12 cellular contexts compared by ENCODE assay signal in the genomic region with DNA sequence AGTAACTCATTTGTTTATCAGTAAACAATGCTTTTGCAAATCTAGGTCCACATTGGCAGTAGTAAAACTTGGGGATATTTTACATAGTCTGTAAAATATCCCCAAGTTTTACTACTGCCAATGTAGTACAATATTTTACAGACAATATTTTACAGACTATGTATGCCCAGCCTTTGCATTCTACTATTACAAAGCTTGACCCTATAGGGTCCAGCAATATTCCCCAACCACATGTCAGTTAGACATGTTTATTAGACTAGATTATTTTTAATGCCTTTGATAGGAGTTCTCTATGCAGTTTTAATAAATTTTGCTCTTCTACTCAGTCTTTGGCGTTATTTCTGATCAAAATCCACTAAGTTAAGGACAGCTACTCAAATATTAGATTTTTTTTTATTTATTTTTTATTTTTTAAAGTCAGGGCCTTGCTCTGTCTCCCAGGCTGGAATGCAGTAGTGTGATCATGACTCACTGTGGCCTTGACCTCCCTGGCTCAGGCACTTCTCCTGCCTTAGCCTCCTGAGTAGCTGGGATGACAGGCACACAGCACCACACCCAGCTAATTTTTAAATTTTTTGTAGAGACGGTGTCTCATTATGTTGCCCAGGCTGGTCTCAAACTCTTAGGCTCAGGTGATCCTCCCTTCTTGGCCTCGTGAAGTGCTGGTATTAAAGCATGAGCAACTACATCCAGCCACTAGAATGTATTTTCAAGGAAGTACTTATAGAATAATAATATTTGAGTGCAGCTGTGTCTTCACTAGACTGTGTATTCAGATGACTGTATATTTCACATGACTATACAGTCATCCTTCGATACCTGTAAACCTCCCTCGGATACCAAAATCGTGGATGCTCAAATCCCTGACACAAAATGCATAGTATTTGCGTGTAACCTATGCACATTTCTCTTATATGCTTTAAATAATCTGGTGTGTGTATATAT. TPM values are rescaled to one million over a fixed set of nuclear protein-coding genes. Genes with fewer than 3 reads are reported as not detected.
DNase-seq lines count a peak whose midpoint lies in the region; TF ChIP-seq lines count a peak whose summit lies in the region.
"Had no signal": no experiment of that assay in that cellular context is flagged by ENCODE, and none has a peak within 500 bp of the region (broad histone marks: within the 10 kb centered on the region; RNA-seq: fewer than 3 reads in every experiment).

No MANE protein-coding gene starts in this region.

- H3K27me3 ChIP-seq in vagina, result no peaks in the 10 kb centered on the region

- H3K27me3 Mint-ChIP-seq in activated T-cell treated with anti-CD3 and anti-CD28 coated beads, Interleukin-2, amount 50 U/mL, for 24 hours, result no peaks in the 10 kb centered on the region
- no peaks in the 10 kb centered on the region for H3K27me3 Mint-ChIP-seq in activated naive CD4-positive, alpha-beta T cell treated with anti-CD3 and anti-CD28 coated beads, Interleukin-2, amount 10 ng/mL, durations not matched to agents 7 days and 5 days

- TF ChIP-seq CTCF in vagina (IDR thresholded peaks at IDR 0.05) (no peak), GM20000 (IDR thresholded peaks at IDR 0.05; ENCODE audit: extremely low read depth, missing control alignments) (no peak)

- H3K27ac Mint-ChIP-seq in activated T-cell treated with anti-CD3 and anti-CD28 coated beads, Interleukin-2, amount 50 U/mL, for 24 hours, result peak overlapping the region; percentile 42
- no peak overlapping the region for H3K27ac Mint-ChIP-seq in activated naive CD4-positive, alpha-beta T cell treated with anti-CD3 and anti-CD28 coated beads, Interleukin-2, amount 10 ng/mL, durations not matched to agents 7 days and 5 days
- H3K27ac Mint-ChIP-seq: nephron had no signal

- H3K27ac ChIP-seq in vagina, result peak overlapping the region; percentile 77

- peaks cover 16% of the 10 kb centered on the region for H3K4me1 ChIP-seq in vagina

- H3K36me3 ChIP-seq in vagina, result peaks cover 3 to 11% of the 10 kb centered on the region in 2 donors

- no peak overlapping the region for H3K4me3 ChIP-seq in vagina
- H3K4me3 ChIP-seq: GM12878 had no signal

- H3K4me1 Mint-ChIP-seq in activated T-cell treated with anti-CD3 and anti-CD28 coated beads, Interleukin-2, amount 50 U/mL, for 24 hours (ENCODE audit: low read depth), result peaks cover 66% of the 10 kb centered on the region
- H3K4me1 Mint-ChIP-seq in activated naive CD4-positive, alpha-beta T cell treated with anti-CD3 and anti-CD28 coated beads, Interleukin-2, amount 10 ng/mL, durations not matched to agents 7 days and 5 days, result peaks cover 41% of the 10 kb centered on the region
- H3K4me1 Mint-ChIP-seq: nephron had no signal

- no peak for TF ChIP-seq POLR2A in vagina (IDR thresholded peaks at IDR 0.05)

- no peaks in the 10 kb centered on the region for H3K9me3 Mint-ChIP-seq in activated T-cell treated with anti-CD3 and anti-CD28 coated beads, Interleukin-2, amount 50 U/mL, for 24 hours
- H3K9me3 Mint-ChIP-seq in activated naive CD4-positive, alpha-beta T cell treated with anti-CD3 and anti-CD28 coated beads, Interleukin-2, amount 10 ng/mL, durations not matched to agents 7 days and 5 days, result no peaks in the 10 kb centered on the region
- H3K9me3 Mint-ChIP-seq: nephron had no signal

- CTCF ChIA-PET in activated naive CD4-positive, alpha-beta T cell treated with anti-CD3 and anti-CD28 coated beads, Interleukin-2, amount 10 ng/mL, durations not matched to agents 7 days and 5 days (lab: Charles Lee), result no interaction called here

- intact Hi-C loops in vagina (cut with DNase I), result no loop called here

- no peak overlapping the region for H3K4me3 Mint-ChIP-seq in activated T-cell treated with anti-CD3 and anti-CD28 coated beads, Interleukin-2, amount 50 U/mL, for 24 hours
- no peak overlapping the region for H3K4me3 Mint-ChIP-seq in activated naive CD4-positive, alpha-beta T cell treated with anti-CD3 and anti-CD28 coated beads, Interleukin-2, amount 10 ng/mL, durations not matched to agents 7 days and 5 days
- H3K4me3 Mint-ChIP-seq: nephron had no signal

- no peaks in the 10 kb centered on the region for H3K9me3 ChIP-seq in vagina

- H3K36me3 Mint-ChIP-seq in activated T-cell treated with anti-CD3 and anti-CD28 coated beads, Interleukin-2, amount 50 U/mL, for 24 hours (ENCODE audit: low read depth), result peaks cover 87% of the 10 kb centered on the region
- peaks cover 53% of the 10 kb centered on the region for H3K36me3 Mint-ChIP-seq in activated naive CD4-positive, alpha-beta T cell treated with anti-CD3 and anti-CD28 coated beads, Interleukin-2, amount 10 ng/mL, durations not matched to agents 7 days and 5 days

- DNase-seq in activated T-cell treated with anti-CD3 and anti-CD28 coated beads, Interleukin-2, amount 50 U/mL, for 24 hours, result no peak
- DNase-seq in activated T-cell treated with anti-CD3 and anti-CD28 coated beads, Interleukin-2, amount 50 U/mL, for 1 hour, result no peak
- DNase-seq in dermis microvascular lymphatic vessel endothelial cell (ENCODE audit: low read depth in 2 of 2), result peak; percentile 47 to 88
- DNase-seq in lung microvascular endothelial cell (ENCODE audit: low read depth in 2 of 2), result peak; percentile 74 to 85
- no peak for DNase-seq in vagina (ENCODE audit: extremely low spot score in 2 of 2)
- DNase-seq in activated naive CD4-positive, alpha-beta T cell treated with anti-CD3 and anti-CD28 coated beads, Interleukin-2, amount 10 ng/mL, durations not matched to agents 7 days and 5 days, result no peak
- no peak for DNase-seq in NCI-H1436 treated with DMSO at 0.1 percent for 48 hours (lab: John Stamatoyannopoulos, UW)
- no peak for DNase-seq in GM20000 (ENCODE audit: low spot score)
- DNase-seq: activated CD8-positive, alpha-beta memory T cell treated with anti-CD3 and anti-CD28 coated beads for 24 hours; Kasumi-1 had no signal

RNA-seq across cellular contexts. Expression of a gene that starts 19.8 kb away (rescaled TPM):
- total RNA-seq in dermis microvascular lymphatic vessel endothelial cell, result 19.4 and 20.7 TPM in 2 replicates
- 15.3 and 24.0 TPM in 2 replicates for total RNA-seq in lung microvascular endothelial cell
- 39.5 TPM for total RNA-seq in vagina

RNA-seq across cellular contexts. Expression of a gene that starts 19.9 kb away (rescaled TPM):
- 1.8 and 1.9 TPM in 2 replicates for total RNA-seq in dermis microvascular lymphatic vessel endothelial cell
- total RNA-seq in lung microvascular endothelial cell, result 1.5 and 6.0 TPM in 2 replicates
- 10.3 TPM for total RNA-seq in vagina

Comparison
In these comparisons a context has a peak if more than half of its experiments do, and no peak if none do; other contexts are left out.
1. DNase-seq: peak in dermis microvascular lymphatic vessel endothelial cell (2 of 2) and lung microvascular endothelial cell (2 of 2); none in activated T-cell treated with anti-CD3 and anti-CD28 coated beads, Interleukin-2, amount 50 U/mL, for 24 hours (single experiment), activated T-cell treated with anti-CD3 and anti-CD28 coated beads, Interleukin-2, amount 50 U/mL, for 1 hour (single experiment), vagina (0 of 2), activated naive CD4-positive, alpha-beta T cell treated with anti-CD3 and anti-CD28 coated beads, Interleukin-2, amount 10 ng/mL, durations not matched to agents 7 days and 5 days (single experiment), NCI-H1436 treated with DMSO at 0.1 percent for 48 hours (single experiment) and GM20000 (single experiment).